ENCODE assay signal across 11 cellular contexts in the genomic region with DNA sequence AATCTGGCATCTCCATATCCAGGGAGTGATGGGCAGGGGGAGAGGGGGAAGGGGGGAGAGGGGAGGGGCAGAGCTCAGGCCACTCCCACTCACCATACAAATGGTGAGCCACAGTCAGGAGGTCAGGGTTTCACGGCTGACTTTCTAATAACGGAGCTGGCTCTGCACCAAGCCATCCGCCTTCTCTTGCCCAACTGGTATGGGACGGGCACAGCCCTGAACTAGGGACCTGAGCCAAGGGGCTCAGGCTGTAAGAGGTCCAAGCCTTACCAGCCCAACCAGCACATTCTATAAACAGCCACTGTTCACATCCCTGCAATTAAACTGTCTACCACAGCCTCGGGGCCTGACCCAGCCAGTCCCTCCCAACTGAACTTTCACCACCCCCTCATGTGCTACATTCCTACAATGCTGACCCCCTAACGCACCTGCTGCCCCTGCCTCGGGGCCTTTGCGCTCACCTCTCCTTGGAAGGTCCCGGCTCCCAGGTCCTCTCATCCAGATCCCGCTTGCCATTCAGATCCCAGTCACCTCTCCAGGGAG. TPM values are rescaled to one million over a fixed set of nuclear protein-coding genes. Genes with fewer than 3 reads are reported as not detected.
DNase-seq lines count a peak whose midpoint lies in the region; ATAC-seq lines count a peak whose summit lies in the region.
"Had no signal": no experiment of that assay in that cellular context is flagged by ENCODE, and none has a peak within 500 bp of the region (broad histone marks: within the 10 kb centered on the region; RNA-seq: fewer than 3 reads in every experiment).

No MANE protein-coding gene starts in this region.

- H3K9me3 Mint-ChIP-seq in activated CD4-positive, alpha-beta T cell treated with anti-CD3 and anti-CD28 coated beads for 36 hours (ENCODE audit: low read depth) = no peaks in the 10 kb centered on the region
- H3K9me3 Mint-ChIP-seq in activated T-helper 1 cell treated with anti-CD3 and anti-CD28 coated beads, Interleukin-12 subunit alpha, Interleukin-12 subunit beta, Interleukin-2, Interleukin-4 antibody, amounts not matched to agents 30 ng/mL and 10 ng/mL and 1 ng/mL, durations not matched to agents 14 hours and 24 hours and 36 hours = no peaks in the 10 kb centered on the region
- H3K9me3 Mint-ChIP-seq in stimulated activated effector memory CD8-positive, alpha-beta T cell treated with anti-CD3 and anti-CD28 coated beads, Interleukin-12 subunit alpha, Interleukin-12 subunit beta, amount 100 ng/mL, for 72 hours = no peaks in the 10 kb centered on the region

- H3K27ac Mint-ChIP-seq in activated CD4-positive, alpha-beta T cell treated with anti-CD3 and anti-CD28 coated beads for 36 hours = peak overlapping the region; percentile 70
- peak overlapping the region; percentile 26 for H3K27ac Mint-ChIP-seq in activated T-helper 1 cell treated with anti-CD3 and anti-CD28 coated beads, Interleukin-12 subunit alpha, Interleukin-12 subunit beta, Interleukin-2, Interleukin-4 antibody, amounts not matched to agents 30 ng/mL and 10 ng/mL and 1 ng/mL, durations not matched to agents 14 hours and 24 hours and 36 hours
- peak overlapping the region; percentile 83 for H3K27ac Mint-ChIP-seq in stimulated activated effector memory CD8-positive, alpha-beta T cell treated with anti-CD3 and anti-CD28 coated beads, Interleukin-12 subunit alpha, Interleukin-12 subunit beta, amount 100 ng/mL, for 72 hours

- CTCF ChIA-PET in activated CD4-positive, alpha-beta T cell treated with anti-CD3 and anti-CD28 coated beads for 36 hours (lab: Charles Lee) = interaction anchor here (1.7 kb wide), 1 partner anchor 20 kb away, joined by 3 read pairs; no protein-coding TSS in a partner anchor

- intact Hi-C loops in activated CD4-positive, alpha-beta T cell treated with anti-CD3 and anti-CD28 coated beads for 36 hours (cut with DNase I, micrococcal nuclease) = no loop called here
- intact Hi-C loops in activated T-helper 1 cell treated with anti-CD3 and anti-CD28 coated beads, Interleukin-12 subunit alpha, Interleukin-12 subunit beta, Interleukin-2, Interleukin-4 antibody, amounts not matched to agents 30 ng/mL and 10 ng/mL and 1 ng/mL, durations not matched to agents 14 hours and 24 hours and 36 hours (cut with micrococcal nuclease) = no loop called here
- intact Hi-C loops in left ventricle myocardium superior (cut with micrococcal nuclease) = no loop called here

- H3K36me3 Mint-ChIP-seq in activated CD4-positive, alpha-beta T cell treated with anti-CD3 and anti-CD28 coated beads for 36 hours (ENCODE audit: low read depth) = peaks cover 61% of the 10 kb centered on the region
- H3K36me3 Mint-ChIP-seq in activated T-helper 1 cell treated with anti-CD3 and anti-CD28 coated beads, Interleukin-12 subunit alpha, Interleukin-12 subunit beta, Interleukin-2, Interleukin-4 antibody, amounts not matched to agents 30 ng/mL and 10 ng/mL and 1 ng/mL, durations not matched to agents 14 hours and 24 hours and 36 hours (ENCODE audit: low read depth) = peaks cover 52% of the 10 kb centered on the region
- peaks cover 70% of the 10 kb centered on the region for H3K36me3 Mint-ChIP-seq in stimulated activated effector memory CD8-positive, alpha-beta T cell treated with anti-CD3 and anti-CD28 coated beads, Interleukin-12 subunit alpha, Interleukin-12 subunit beta, amount 100 ng/mL, for 72 hours

- POLR2A ChIA-PET in activated CD4-positive, alpha-beta T cell treated with anti-CD3 and anti-CD28 coated beads for 36 hours (lab: Charles Lee) = no interaction called here

- peaks cover 49% of the 10 kb centered on the region for H3K4me1 Mint-ChIP-seq in activated CD4-positive, alpha-beta T cell treated with anti-CD3 and anti-CD28 coated beads for 36 hours
- peaks cover 39% of the 10 kb centered on the region for H3K4me1 Mint-ChIP-seq in activated T-helper 1 cell treated with anti-CD3 and anti-CD28 coated beads, Interleukin-12 subunit alpha, Interleukin-12 subunit beta, Interleukin-2, Interleukin-4 antibody, amounts not matched to agents 30 ng/mL and 10 ng/mL and 1 ng/mL, durations not matched to agents 14 hours and 24 hours and 36 hours (ENCODE audit: low read depth)
- peaks cover 14% of the 10 kb centered on the region for H3K4me1 Mint-ChIP-seq in stimulated activated effector memory CD8-positive, alpha-beta T cell treated with anti-CD3 and anti-CD28 coated beads, Interleukin-12 subunit alpha, Interleukin-12 subunit beta, amount 100 ng/mL, for 72 hours

- no peaks in the 10 kb centered on the region for H3K27me3 Mint-ChIP-seq in activated CD4-positive, alpha-beta T cell treated with anti-CD3 and anti-CD28 coated beads for 36 hours
- H3K27me3 Mint-ChIP-seq in activated T-helper 1 cell treated with anti-CD3 and anti-CD28 coated beads, Interleukin-12 subunit alpha, Interleukin-12 subunit beta, Interleukin-2, Interleukin-4 antibody, amounts not matched to agents 30 ng/mL and 10 ng/mL and 1 ng/mL, durations not matched to agents 14 hours and 24 hours and 36 hours (ENCODE audit: insufficient read depth) = no peaks in the 10 kb centered on the region

- ATAC-seq in activated CD4-positive, alpha-beta T cell treated with anti-CD3 and anti-CD28 coated beads for 36 hours = no peak
- peak; percentile 96 for ATAC-seq in left ventricle myocardium superior
- no peak for ATAC-seq in stimulated activated effector memory CD8-positive, alpha-beta T cell treated with anti-CD3 and anti-CD28 coated beads, Interleukin-12 subunit alpha, Interleukin-12 subunit beta, amount 100 ng/mL, for 72 hours

- no peak overlapping the region for H3K4me3 Mint-ChIP-seq in activated CD4-positive, alpha-beta T cell treated with anti-CD3 and anti-CD28 coated beads for 36 hours
- H3K4me3 Mint-ChIP-seq in activated T-helper 1 cell treated with anti-CD3 and anti-CD28 coated beads, Interleukin-12 subunit alpha, Interleukin-12 subunit beta, Interleukin-2, Interleukin-4 antibody, amounts not matched to agents 30 ng/mL and 10 ng/mL and 1 ng/mL, durations not matched to agents 14 hours and 24 hours and 36 hours = no peak overlapping the region
- no peak overlapping the region for H3K4me3 Mint-ChIP-seq in stimulated activated effector memory CD8-positive, alpha-beta T cell treated with anti-CD3 and anti-CD28 coated beads, Interleukin-12 subunit alpha, Interleukin-12 subunit beta, amount 100 ng/mL, for 72 hours

- DNase-seq in activated CD4-positive, alpha-beta T cell treated with anti-CD3 and anti-CD28 coated beads for 36 hours = no peak
- no peak for DNase-seq in activated CD4-positive, alpha-beta T cell treated with anti-CD3 and anti-CD28 coated beads for 48 hours
- DNase-seq in activated T-helper 1 cell treated with anti-CD3 and anti-CD28 coated beads, Interleukin-12 subunit alpha, Interleukin-12 subunit beta, Interleukin-2, Interleukin-4 antibody, amounts not matched to agents 30 ng/mL and 10 ng/mL and 1 ng/mL, durations not matched to agents 14 hours and 24 hours and 36 hours (ENCODE audit: low spot score) = no peak
- DNase-seq in left ventricle myocardium superior (peak; percentile 83), kidney tubule cell (ENCODE audit: low spot score) (no peak), DMS53 treated with DMSO at 0.1 percent for 48 hours (lab: John Stamatoyannopoulos, UW; ENCODE audit: unreplicated experiment) (no peak), putamen (ENCODE audit: low spot score) (no peak)
- no peak for DNase-seq in stimulated activated effector memory CD8-positive, alpha-beta T cell treated with anti-CD3 and anti-CD28 coated beads, Interleukin-12 subunit alpha, Interleukin-12 subunit beta, amount 100 ng/mL, for 72 hours (ENCODE audit: low spot score in 2 of 2)
- DNase-seq: DMS53; Kasumi-1; stimulated activated CD4-positive, alpha-beta T cell treated with anti-CD3 and anti-CD28 coated beads, Interleukin-4, amount 100 ng/mL, for 4 hours had no signal

RNA-seq across cellular contexts. Expression of a gene that starts 32.5 kb away (rescaled TPM):
- 100 to 1,000 TPM; 186 to 191 TPM for total RNA-seq in activated CD4-positive, alpha-beta T cell treated with anti-CD3 and anti-CD28 coated beads for 36 hours
- total RNA-seq in activated T-helper 1 cell treated with anti-CD3 and anti-CD28 coated beads, Interleukin-12 subunit alpha, Interleukin-12 subunit beta, Interleukin-2, Interleukin-4 antibody, amounts not matched to agents 30 ng/mL and 10 ng/mL and 1 ng/mL, durations not matched to agents 14 hours and 24 hours and 36 hours = 142 and 150 TPM in 2 replicates
- total RNA-seq in left ventricle myocardium superior = 7.0 TPM

Comparison
In these comparisons a context has a peak if more than half of its experiments do, and no peak if none do; other contexts are left out.
1. H3K27ac Mint-ChIP-seq: peak in every context shown above with its lines; median percentile 83 in stimulated activated effector memory CD8-positive, alpha-beta T cell treated with anti-CD3 and anti-CD28 coated beads, Interleukin-12 subunit alpha, Interleukin-12 subunit beta, amount 100 ng/mL, for 72 hours; 70 in activated CD4-positive, alpha-beta T cell treated with anti-CD3 and anti-CD28 coated beads for 36 hours; 26 in activated T-helper 1 cell treated with anti-CD3 and anti-CD28 coated beads, Interleukin-12 subunit alpha, Interleukin-12 subunit beta, Interleukin-2, Interleukin-4 antibody, amounts not matched to agents 30 ng/mL and 10 ng/mL and 1 ng/mL, durations not matched to agents 14 hours and 24 hours and 36 hours.
2. RNA of a gene that starts 32.5 kb away (total RNA-seq): 186 to 191 TPM in activated CD4-positive, alpha-beta T cell treated with anti-CD3 and anti-CD28 coated beads for 36 hours and 142 to 150 TPM in activated T-helper 1 cell treated with anti-CD3 and anti-CD28 coated beads, Interleukin-12 subunit alpha, Interleukin-12 subunit beta, Interleukin-2, Interleukin-4 antibody, amounts not matched to agents 30 ng/mL and 10 ng/mL and 1 ng/mL, durations not matched to agents 14 hours and 24 hours and 36 hours; 7.0 TPM in left ventricle myocardium superior (single experiment); every median in the first group is over 10 times any median in the second.